2 cellular contexts compared by ENCODE assay signal in the genomic region with DNA sequence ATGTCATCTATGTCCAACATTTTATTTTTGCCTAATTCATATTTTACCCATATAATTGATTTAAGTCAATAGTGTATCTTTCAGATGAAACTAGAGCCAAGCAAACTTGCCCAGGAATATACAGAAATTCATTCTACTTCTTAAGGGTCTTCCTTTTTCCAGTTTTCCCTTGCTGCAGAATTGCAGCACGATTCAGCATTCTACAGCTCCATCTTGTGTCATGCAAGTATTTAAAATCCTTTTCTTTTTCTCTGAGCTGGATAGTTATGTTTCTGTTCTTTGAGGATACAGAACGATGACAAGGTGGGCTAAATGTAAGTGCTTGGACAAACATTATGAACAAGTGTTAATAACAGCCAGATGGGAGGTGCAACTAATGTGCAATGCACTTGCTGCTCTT.
TF ChIP-seq lines count a peak whose summit lies in the region.

No MANE protein-coding gene starts in this region.

TF ChIP-seq in SK-N-SH, 30 proteins besides CTCF, POLR2A, EP300 and RAD21 (continued from another document):
- TF ChIP-seq USF2 (IDR thresholded peaks at IDR 0.05; ENCODE audit: borderline replicate concordance, low read depth, low read length) = no peak
- TF ChIP-seq, protein P1, sequence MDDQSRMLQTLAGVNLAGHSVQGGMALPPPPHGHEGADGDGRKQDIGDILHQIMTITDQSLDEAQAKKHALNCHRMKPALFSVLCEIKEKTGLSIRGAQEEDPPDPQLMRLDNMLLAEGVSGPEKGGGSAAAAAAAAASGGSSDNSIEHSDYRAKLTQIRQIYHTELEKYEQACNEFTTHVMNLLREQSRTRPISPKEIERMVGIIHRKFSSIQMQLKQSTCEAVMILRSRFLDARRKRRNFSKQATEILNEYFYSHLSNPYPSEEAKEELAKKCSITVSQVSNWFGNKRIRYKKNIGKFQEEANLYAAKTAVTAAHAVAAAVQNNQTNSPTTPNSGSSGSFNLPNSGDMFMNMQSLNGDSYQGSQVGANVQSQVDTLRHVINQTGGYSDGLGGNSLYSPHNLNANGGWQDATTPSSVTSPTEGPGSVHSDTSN (IDR thresholded peaks at IDR 0.05) = no peak
- TF ChIP-seq, protein P2, sequence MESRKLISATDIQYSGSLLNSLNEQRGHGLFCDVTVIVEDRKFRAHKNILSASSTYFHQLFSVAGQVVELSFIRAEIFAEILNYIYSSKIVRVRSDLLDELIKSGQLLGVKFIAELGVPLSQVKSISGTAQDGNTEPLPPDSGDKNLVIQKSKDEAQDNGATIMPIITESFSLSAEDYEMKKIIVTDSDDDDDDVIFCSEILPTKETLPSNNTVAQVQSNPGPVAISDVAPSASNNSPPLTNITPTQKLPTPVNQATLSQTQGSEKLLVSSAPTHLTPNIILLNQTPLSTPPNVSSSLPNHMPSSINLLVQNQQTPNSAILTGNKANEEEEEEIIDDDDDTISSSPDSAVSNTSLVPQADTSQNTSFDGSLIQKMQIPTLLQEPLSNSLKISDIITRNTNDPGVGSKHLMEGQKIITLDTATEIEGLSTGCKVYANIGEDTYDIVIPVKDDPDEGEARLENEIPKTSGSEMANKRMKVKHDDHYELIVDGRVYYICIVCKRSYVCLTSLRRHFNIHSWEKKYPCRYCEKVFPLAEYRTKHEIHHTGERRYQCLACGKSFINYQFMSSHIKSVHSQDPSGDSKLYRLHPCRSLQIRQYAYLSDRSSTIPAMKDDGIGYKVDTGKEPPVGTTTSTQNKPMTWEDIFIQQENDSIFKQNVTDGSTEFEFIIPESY (IDR thresholded peaks at IDR 0.05; ENCODE audit: borderline replicate concordance, low read depth) = no peak
TF ChIP-seq in SK-N-SH: peak in this region for 0.

TF ChIP-seq in SK-N-SH treated with all-trans-retinoic acid at 6 μM for 48 hours, 23 proteins besides CTCF, POLR2A, EP300 and RAD21 (continued from another document):
- TF ChIP-seq, protein P3, sequence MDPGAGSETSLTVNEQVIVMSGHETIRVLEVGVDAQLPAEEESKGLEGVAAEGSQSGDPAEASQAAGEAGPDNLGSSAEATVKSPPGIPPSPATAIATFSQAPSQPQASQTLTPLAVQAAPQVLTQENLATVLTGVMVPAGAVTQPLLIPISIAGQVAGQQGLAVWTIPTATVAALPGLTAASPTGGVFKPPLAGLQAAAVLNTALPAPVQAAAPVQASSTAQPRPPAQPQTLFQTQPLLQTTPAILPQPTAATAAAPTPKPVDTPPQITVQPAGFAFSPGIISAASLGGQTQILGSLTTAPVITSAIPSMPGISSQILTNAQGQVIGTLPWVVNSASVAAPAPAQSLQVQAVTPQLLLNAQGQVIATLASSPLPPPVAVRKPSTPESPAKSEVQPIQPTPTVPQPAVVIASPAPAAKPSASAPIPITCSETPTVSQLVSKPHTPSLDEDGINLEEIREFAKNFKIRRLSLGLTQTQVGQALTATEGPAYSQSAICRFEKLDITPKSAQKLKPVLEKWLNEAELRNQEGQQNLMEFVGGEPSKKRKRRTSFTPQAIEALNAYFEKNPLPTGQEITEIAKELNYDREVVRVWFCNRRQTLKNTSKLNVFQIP (CRISPR knock-in tag; IDR thresholded peaks at IDR 0.05; ENCODE audit: borderline replicate concordance, low read depth) = no peak
- no peak for TF ChIP-seq RARB (CRISPR knock-in tag; IDR thresholded peaks at IDR 0.05)
- no peak for TF ChIP-seq CREB5 (CRISPR knock-in tag; IDR thresholded peaks at IDR 0.05; ENCODE audit: low read depth)
- no peak for TF ChIP-seq PATZ1 (CRISPR knock-in tag; IDR thresholded peaks at IDR 0.05; ENCODE audit: borderline replicate concordance)
- no peak for TF ChIP-seq TOX (CRISPR knock-in tag; IDR thresholded peaks at IDR 0.05; ENCODE audit: borderline replicate concordance)
- TF ChIP-seq SNAI2 (CRISPR knock-in tag; IDR thresholded peaks at IDR 0.05) = no peak
- TF ChIP-seq TSHZ2 (CRISPR knock-in tag; IDR thresholded peaks at IDR 0.05) = no peak
- TF ChIP-seq GLIS3 (CRISPR knock-in tag; IDR thresholded peaks at IDR 0.05) = no peak
- no peak for TF ChIP-seq ZNF70 (CRISPR knock-in tag; IDR thresholded peaks at IDR 0.05)
- TF ChIP-seq ZC3H10 (CRISPR knock-in tag; IDR thresholded peaks at IDR 0.05) = no peak
- no peak for TF ChIP-seq ESRRG (CRISPR knock-in tag; IDR thresholded peaks at IDR 0.05)
- no peak for TF ChIP-seq ISL1 (CRISPR knock-in tag; IDR thresholded peaks at IDR 0.05)
- TF ChIP-seq ARNTL (CRISPR knock-in tag; IDR thresholded peaks at IDR 0.05; ENCODE audit: borderline replicate concordance, low read depth) = no peak
